ENCODE assay signal across 20 cellular contexts in genomic region chr6:81891869-81892268, GRCh38.
A peak's percentile ranks its signal among the peaks of the same experiment; 100 is the strongest.
DNase-seq lines count a peak whose midpoint lies in the region; ATAC-seq and TF ChIP-seq lines count a peak whose summit lies in the region.
"Had no signal": no experiment of that assay in that cellular context is flagged by ENCODE, and none has a peak within 500 bp of the region (broad histone marks: within the 10 kb centered on the region; RNA-seq: fewer than 3 reads in every experiment).

No MANE protein-coding gene starts in this region.

- ATAC-seq in GM23338 (no peak), IMR-90 (ENCODE audit: low read depth) (no peak), upper lobe of left lung (ENCODE audit: low FRiP score in 2 of 2) (peak in 1 of 2 donors; percentile 62), HG03045 (IDR thresholded peaks at IDR 0.05; ENCODE audit: unreplicated experiment) (no peak)
- ATAC-seq: GM12878 had no signal

- TF ChIP-seq EP300 in upper lobe of left lung (IDR thresholded peaks at IDR 0.05) = no peak

- H3K36me3 ChIP-seq in GM23338 (ENCODE audit: insufficient read depth) (no peaks in the 10 kb centered on the region), IMR-90 (ENCODE audit: control insufficient read depth, insufficient read depth, low read length) (no peaks in the 10 kb centered on the region), osteoblast (ENCODE audit: insufficient read depth, low read length) (no peaks in the 10 kb centered on the region), upper lobe of left lung (no peaks in the 10 kb centered on the region), SJCRH30 (no peaks in the 10 kb centered on the region)
- H3K36me3 ChIP-seq: BE2C had no signal

- H3K4me2 ChIP-seq in GM23338 = no peak overlapping the region
- no peak overlapping the region for H3K4me2 ChIP-seq in IMR-90 (ENCODE audit: low read depth, low read length)
- no peak overlapping the region for H3K4me2 ChIP-seq in osteoblast (ENCODE audit: insufficient read depth, low read length)

- H3K36me3 Mint-ChIP-seq in GM23338 (ENCODE audit: low read depth) = no peaks in the 10 kb centered on the region
- H3K36me3 Mint-ChIP-seq: CD4-positive, CD25-positive, alpha-beta regulatory T cell; CD8-positive, alpha-beta memory T cell; IgD-negative memory B cell had no signal

- no peak overlapping the region for H3K27ac ChIP-seq in GM23338 (ENCODE audit: low read depth)
- H3K27ac ChIP-seq in IMR-90 (ENCODE audit: insufficient read depth, low read length) = no peak overlapping the region
- H3K27ac ChIP-seq in osteoblast (ENCODE audit: low read depth, low read length) = peak overlapping the region; percentile 91
- no peak overlapping the region for H3K27ac ChIP-seq in upper lobe of left lung
- no peak overlapping the region for H3K27ac ChIP-seq in SJCRH30

- H3K9me3 ChIP-seq in IMR-90 (ENCODE audit: control insufficient read depth, insufficient read depth, low read length) = no peaks in the 10 kb centered on the region
- H3K9me3 ChIP-seq in osteoblast (ENCODE audit: low read depth, low read length) = no peaks in the 10 kb centered on the region
- no peaks in the 10 kb centered on the region for H3K9me3 ChIP-seq in upper lobe of left lung
- no peaks in the 10 kb centered on the region for H3K9me3 ChIP-seq in SJCRH30 (replicated peaks)
- H3K9me3 ChIP-seq: BE2C had no signal

- H3K27me3 Mint-ChIP-seq in GM23338 (ENCODE audit: insufficient read depth, low read depth, poor library complexity) = no peaks in the 10 kb centered on the region
- H3K27me3 Mint-ChIP-seq: CD4-positive, CD25-positive, alpha-beta regulatory T cell had no signal

- H3K4me3 ChIP-seq in GM23338 (no peak overlapping the region), IMR-90 (ENCODE audit: insufficient read depth, low read depth, low read length) (no peak overlapping the region), osteoblast (ENCODE audit: insufficient read depth, low read length) (no peak overlapping the region), upper lobe of left lung (no peak overlapping the region), SJCRH30 (no peak overlapping the region)
- H3K4me3 ChIP-seq: GM12878 had no signal

- H3K4me3 Mint-ChIP-seq in GM23338 = no peak overlapping the region
- H3K4me3 Mint-ChIP-seq: CD4-positive, CD25-positive, alpha-beta regulatory T cell; CD8-positive, alpha-beta memory T cell; IgD-negative memory B cell had no signal

- POLR2A ChIA-PET in IMR-90 (lab: Charles Lee; ENCODE audit: unreplicated experiment) = no interaction called here

- no peak for DNase-seq in GM23338 (ENCODE audit: low spot score)
- no peak for DNase-seq in IMR-90
- no peak for DNase-seq in osteoblast (ENCODE audit: insufficient read length, low spot score, missing footprints)
- DNase-seq in upper lobe of left lung = peak; percentile 6 to 55
- DNase-seq in SJCRH30 = no peak
- DNase-seq in OCI-M1 (lab: John Stamatoyannopoulos, UW) = no peak
- DNase-seq: ACHN; BE2C; C1 segment of cervical spinal cord; CD4-positive, CD25-positive, alpha-beta regulatory T cell; CD8-positive, alpha-beta memory T cell; COR-L47; DMS 273 treated with DMSO at 0.1 percent for 48 hours; DMS53; DND-41; EL; HCEC 1CT had no signal

- H3K79me2 ChIP-seq in GM23338 (replicated peaks; ENCODE audit: insufficient read depth) (no peaks in the 10 kb centered on the region), osteoblast (ENCODE audit: insufficient read depth, low read length) (no peaks in the 10 kb centered on the region)

- H2AFZ ChIP-seq in GM23338 = 0 out of 2 replicates have a peak overlapping the region, but pooled peaks have one; percentile 18
- H2AFZ ChIP-seq in IMR-90 (replicated peaks; ENCODE audit: low read length, poor library complexity) = no peak overlapping the region
- peak overlapping the region; percentile 5 for H2AFZ ChIP-seq in osteoblast (ENCODE audit: low read length)

- H2BK15ac ChIP-seq in IMR-90 (ENCODE audit: low read depth, low read length) = 0 out of 3 replicates have a peak overlapping the region, but pooled peaks have one; percentile 27

- no peak overlapping the region for H4K91ac ChIP-seq in IMR-90 (ENCODE audit: insufficient read depth, low read depth, low read length)

- no peak overlapping the region for H2BK20ac ChIP-seq in IMR-90 (ENCODE audit: low read depth, low read length)

- H3K4me1 ChIP-seq in GM23338 (ENCODE audit: insufficient read depth) (0 out of 2 replicates have a peak, but pooled peaks cover 4% of the 10 kb centered on the region), IMR-90 (ENCODE audit: control insufficient read depth, insufficient read depth, low read length) (peaks cover 17% of the 10 kb centered on the region), osteoblast (ENCODE audit: insufficient read depth, low read length) (peaks cover 57% of the 10 kb centered on the region), upper lobe of left lung (peaks cover 0 to 5% (median 0%) of the 10 kb centered on the region in 4 donors), SJCRH30 (peaks cover 8% of the 10 kb centered on the region)
- H3K4me1 ChIP-seq: BE2C had no signal

- H3K18ac ChIP-seq in IMR-90 (ENCODE audit: low read depth, low read length) = no peak overlapping the region

- in situ Hi-C loops in IMR-90 (cut with MboI; ENCODE audit: low sequenced_read_pairs) = no loop called here

- H2BK120ac ChIP-seq in IMR-90 (ENCODE audit: low read depth, low read length) = no peak overlapping the region

- no peaks in the 10 kb centered on the region for H3K9me3 Mint-ChIP-seq in GM23338

- H2BK5ac ChIP-seq in IMR-90 (ENCODE audit: low read depth, low read length, poor library complexity, severe bottlenecking) = no peak overlapping the region

- H2AK9ac ChIP-seq in IMR-90 (replicated peaks; ENCODE audit: low read depth, low read length, poor library complexity) = no peak overlapping the region

- dilution Hi-C loops in IMR-90 (cut with HindIII; ENCODE audit: low sequenced_read_pairs, unreplicated experiment) = no loop called here

- no peaks in the 10 kb centered on the region for H3F3A ChIP-seq in GM23338 (replicated peaks; ENCODE audit: low read depth)

- H3K9me2 ChIP-seq in GM23338 (ENCODE audit: insufficient read depth) = no peaks in the 10 kb centered on the region

- H3K9ac ChIP-seq in IMR-90 (ENCODE audit: low read depth, low read length) = no peak overlapping the region

- no peak overlapping the region for H4K8ac ChIP-seq in IMR-90 (ENCODE audit: low read depth in 2 of 2, low read length in 2 of 2)

- H3K4me1 Mint-ChIP-seq in GM23338 = no peaks in the 10 kb centered on the region; the same call in 2 of the 3 replicates
- H3K4me1 Mint-ChIP-seq: CD4-positive, CD25-positive, alpha-beta regulatory T cell; CD8-positive, alpha-beta memory T cell; IgD-negative memory B cell had no signal

- no peak overlapping the region for H3K23ac ChIP-seq in IMR-90 (ENCODE audit: low read depth, low read length)

- intact Hi-C loops in IMR-90 (cut with micrococcal nuclease) = loop anchor here (10.0 kb wide), 2 partner anchors 127 to 283 kb away; no protein-coding TSS in a partner anchor

- H4K20me1 ChIP-seq in GM23338 (replicated peaks; ENCODE audit: insufficient read depth) = no peaks in the 10 kb centered on the region
- no peaks in the 10 kb centered on the region; the same call in 1 of the 2 replicates for H4K20me1 ChIP-seq in IMR-90 (ENCODE audit: insufficient read depth, low read length)
- H4K20me1 ChIP-seq in osteoblast (ENCODE audit: insufficient read depth, low read length) = no peaks in the 10 kb centered on the region

- H2AK5ac ChIP-seq in IMR-90 (ENCODE audit: low read depth, low read length) = no peak overlapping the region

- WGBS in IMR-90 (ENCODE audit: extremely low coverage in 2 of 2, insufficient read length in 1 of 2), 2 experiments = 83% methylated on average over 1 of the region's 5 CpGs; no CpG with 5 or more reads in 1 of the 2 experiments
- WGBS in upper lobe of left lung, 2 donors = 69 to 77% methylated on average over 5 of the region's 5 CpGs

- peaks cover 7% of the 10 kb centered on the region for H3K9me1 ChIP-seq in IMR-90 (ENCODE audit: insufficient read depth, low read length)

- H3K79me1 ChIP-seq in IMR-90 (ENCODE audit: low read depth in 1 of 2, low read length in 2 of 2) = no peaks in the 10 kb centered on the region

- H3K56ac ChIP-seq in IMR-90 (ENCODE audit: extremely low read depth, insufficient read depth, low read length) = no peak overlapping the region

- TF ChIP-seq CTCF in GM23338 (conservative IDR thresholded peaks at IDR 0.05; ENCODE audit: low read depth in 2 of 2) (no peak), IMR-90 (conservative IDR thresholded peaks at IDR 0.05; ENCODE audit: low read depth, low read length) (no peak), osteoblast (IDR thresholded peaks at IDR 0.05; ENCODE audit: extremely low read depth, low read depth, low read length) (no peak), upper lobe of left lung (IDR thresholded peaks at IDR 0.05) (no peak)

- H3K4ac ChIP-seq in IMR-90 (ENCODE audit: low read depth, low read length) = no peak overlapping the region; the same call in 1 of the 2 replicates

- CTCF ChIA-PET in IMR-90 (lab: Yijun Ruan, JAX) = interaction anchor here (0.8 kb wide), 1 partner anchor 138 kb away, joined by 4 read pairs; no protein-coding TSS in a partner anchor

- no peak overlapping the region for H3K27ac Mint-ChIP-seq in GM23338
- H3K27ac Mint-ChIP-seq: CD4-positive, CD25-positive, alpha-beta regulatory T cell; CD8-positive, alpha-beta memory T cell; IgD-negative memory B cell had no signal

- TF ChIP-seq POLR2A in IMR-90 (IDR thresholded peaks at IDR 0.05; ENCODE audit: low read depth, low read length) (no peak), upper lobe of left lung (IDR thresholded peaks at IDR 0.05) (peak in 1 of 4 donors; percentile 40)

- 0 out of 2 replicates have a peak overlapping the region, but pooled peaks have one; percentile 3 for H3K14ac ChIP-seq in IMR-90 (replicated peaks; ENCODE audit: low read depth, low read length)

- H3K27me3 ChIP-seq in GM23338 (ENCODE audit: insufficient read depth) (no peaks in the 10 kb centered on the region), IMR-90 (ENCODE audit: control insufficient read depth, insufficient read depth, low read length) (no peaks in the 10 kb centered on the region), osteoblast (ENCODE audit: insufficient read depth, low read length) (no peaks in the 10 kb centered on the region), upper lobe of left lung (no peaks in the 10 kb centered on the region), SJCRH30 (no peaks in the 10 kb centered on the region)
- H3K27me3 ChIP-seq: BE2C had no signal

- TF ChIP-seq RAD21 in IMR-90 (IDR thresholded peaks at IDR 0.05; ENCODE audit: low read length) = no peak

- BruUV-seq in IMR-90 (replicated peaks; lab: Mats Ljungman, UMichigan) = no TSS peak

- H4K5ac ChIP-seq in IMR-90 (ENCODE audit: low read depth, low read length) = no peak overlapping the region

TF ChIP-seq in GM23338, 12 proteins besides CTCF, POLR2A, EP300 and RAD21:
- TF ChIP-seq STAT1 (IDR thresholded peaks at IDR 0.05; ENCODE audit: unreplicated experiment) (no peak), POLR2AphosphoS5 (IDR thresholded peaks at IDR 0.05; ENCODE audit: low read depth) (no peak), ZNF331 (CRISPR knock-in tag; IDR thresholded peaks at IDR 0.05; ENCODE audit: low read depth) (no peak)
TF ChIP-seq in GM23338: peak in this region for 0.

TF ChIP-seq in IMR-90, 13 proteins besides CTCF, POLR2A, EP300 and RAD21 (continues in another document):
- TF ChIP-seq NFE2L2 (IDR thresholded peaks at IDR 0.05; ENCODE audit: low read depth, low read length) (no peak), MAZ (IDR thresholded peaks at IDR 0.05; ENCODE audit: borderline replicate concordance, low read depth, low read length) (no peak), MXI1 (IDR thresholded peaks at IDR 0.05; ENCODE audit: borderline replicate concordance, low read depth, low read length) (no peak)

Comparison
In these comparisons a context has a peak if more than half of its experiments do, and no peak if none do; other contexts are left out.
1. DNase-seq: peak in upper lobe of left lung (2 of 2); none in GM23338 (single experiment), IMR-90 (single experiment), osteoblast (single experiment), SJCRH30 (0 of 2) and OCI-M1 (single experiment).